In genomic region chr12:9124346-9125031, GRCh38 we compare ENCODE assay signal across 15 cellular contexts. TPM values are rescaled to one million over a fixed set of nuclear protein-coding genes. Genes with fewer than 3 reads are reported as not detected.
DNase-seq lines count a peak whose midpoint lies in the region; ATAC-seq and TF ChIP-seq lines count a peak whose summit lies in the region.
"Had no signal": no experiment of that assay in that cellular context is flagged by ENCODE, and none has a peak within 500 bp of the region (broad histone marks: within the 10 kb centered on the region; RNA-seq: fewer than 3 reads in every experiment).

No MANE protein-coding gene starts in this region.

- H3K36me3 Mint-ChIP-seq in GM23338 (ENCODE audit: low read depth), result no peaks in the 10 kb centered on the region; the same call in 2 of the 3 replicates
- H3K36me3 Mint-ChIP-seq in T-helper 2 cell treated with Interferon-gamma antibody and Interleukin-4, amounts not matched to agents 5 μg/mL and 100 μg/mL, for 36 hours (ENCODE audit: low read depth), result no peaks in the 10 kb centered on the region
- H3K36me3 Mint-ChIP-seq: stimulated activated naive B cell treated with anti-CD40 and anti-IgM and Interleukin-4, amounts not matched to agents 10 μg/mL and 1 μg/mL and 100 μg/mL, for 72 hours had no signal

- intact Hi-C loops in colonic mucosa (cut with DNase I), result no loop called here
- intact Hi-C loops in left lung (cut with DNase I), result no loop called here

- no peaks in the 10 kb centered on the region for H3K79me2 ChIP-seq in GM23338 (replicated peaks; ENCODE audit: insufficient read depth)

- no peak for TF ChIP-seq CTCF in GM23338 (conservative IDR thresholded peaks at IDR 0.05; ENCODE audit: low read depth in 2 of 2)
- no peak for TF ChIP-seq CTCF in colonic mucosa (IDR thresholded peaks at IDR 0.05)
- no peak for TF ChIP-seq CTCF in left lung (IDR thresholded peaks at IDR 0.05)
- TF ChIP-seq CTCF in suprapubic skin (IDR thresholded peaks at IDR 0.05), result no peak

- H3K9me3 ChIP-seq in colonic mucosa (no peaks in the 10 kb centered on the region), left lung (no peaks in the 10 kb centered on the region), suprapubic skin (no peaks in the 10 kb centered on the region)

- TF ChIP-seq EP300 in suprapubic skin (IDR thresholded peaks at IDR 0.05), result no peak

- no peak overlapping the region for H3K4me2 ChIP-seq in GM23338

- H3K4me3 Mint-ChIP-seq in GM23338, result no peak overlapping the region
- no peak overlapping the region for H3K4me3 Mint-ChIP-seq in T-helper 2 cell treated with Interferon-gamma antibody and Interleukin-4, amounts not matched to agents 5 μg/mL and 100 μg/mL, for 36 hours
- H3K4me3 Mint-ChIP-seq: activated B cell treated with CpG ODN at 0.5 μM for 24 hours; activated naive CD8-positive, alpha-beta T cell treated with anti-CD3 and anti-CD28 coated beads, Interleukin-2, amount 50 U/mL, for 24 hours; stimulated activated naive B cell treated with anti-CD40 and anti-IgM and Interleukin-4, amounts not matched to agents 10 μg/mL and 1 μg/mL and 100 μg/mL, for 72 hours; T-helper 1 cell treated with Interleukin-12 subunit alpha and Interleukin-12 subunit beta and Interleukin-4 antibody, amounts not matched to agents 30 μg/mL and 1 μg/mL, for 36 hours had no signal

- H3F3A ChIP-seq in GM23338 (replicated peaks; ENCODE audit: low read depth), result no peaks in the 10 kb centered on the region

- no peaks in the 10 kb centered on the region for H3K9me2 ChIP-seq in GM23338 (ENCODE audit: insufficient read depth)

- H3K4me3 ChIP-seq in GM23338, result no peak overlapping the region
- no peak overlapping the region for H3K4me3 ChIP-seq in colonic mucosa
- H3K4me3 ChIP-seq in left lung, result no peak overlapping the region
- H3K4me3 ChIP-seq in suprapubic skin, result peak overlapping the region; percentile 29

- no peaks in the 10 kb centered on the region for H4K20me1 ChIP-seq in GM23338 (replicated peaks; ENCODE audit: insufficient read depth)

- H3K36me3 ChIP-seq in GM23338 (ENCODE audit: insufficient read depth) (no peaks in the 10 kb centered on the region), colonic mucosa (no peaks in the 10 kb centered on the region), left lung (no peaks in the 10 kb centered on the region), suprapubic skin (no peaks in the 10 kb centered on the region)

- H2AFZ ChIP-seq in GM23338, result no peak overlapping the region

- H3K27me3 Mint-ChIP-seq in GM23338 (ENCODE audit: insufficient read depth, low read depth, poor library complexity), result no peaks in the 10 kb centered on the region
- H3K27me3 Mint-ChIP-seq in T-helper 2 cell treated with Interferon-gamma antibody and Interleukin-4, amounts not matched to agents 5 μg/mL and 100 μg/mL, for 36 hours (ENCODE audit: low read depth), result peaks cover 1% of the 10 kb centered on the region
- H3K27me3 Mint-ChIP-seq: activated B cell treated with CpG ODN at 0.5 μM for 24 hours; activated naive CD8-positive, alpha-beta T cell treated with anti-CD3 and anti-CD28 coated beads, Interleukin-2, amount 50 U/mL, for 24 hours had no signal

- no peak overlapping the region for H3K9ac ChIP-seq in colonic mucosa (ENCODE audit: low read depth in 2 of 2, low read length in 2 of 2)

- H3K4me1 Mint-ChIP-seq in GM23338, result no peaks in the 10 kb centered on the region
- no peaks in the 10 kb centered on the region for H3K4me1 Mint-ChIP-seq in T-helper 2 cell treated with Interferon-gamma antibody and Interleukin-4, amounts not matched to agents 5 μg/mL and 100 μg/mL, for 36 hours (ENCODE audit: low read depth)
- H3K4me1 Mint-ChIP-seq: activated B cell treated with CpG ODN at 0.5 μM for 24 hours; activated naive CD8-positive, alpha-beta T cell treated with anti-CD3 and anti-CD28 coated beads, Interleukin-2, amount 50 U/mL, for 24 hours had no signal

- DNase-seq in GM23338 (ENCODE audit: low spot score), result no peak
- DNase-seq in colonic mucosa, result no peak
- peak in 1 of 2 donors; percentile 61 for DNase-seq in left lung
- no peak for DNase-seq in suprapubic skin (ENCODE audit: low spot score in 2 of 2)
- no peak for DNase-seq in T-helper 2 cell treated with Interferon-gamma antibody and Interleukin-4, amounts not matched to agents 5 μg/mL and 100 μg/mL, for 36 hours (ENCODE audit: low spot score)
- no peak for DNase-seq in DMS114 treated with DMSO at 0.1 percent for 48 hours (lab: John Stamatoyannopoulos, UW; ENCODE audit: unreplicated experiment)
- DNase-seq in activated CD8-positive, alpha-beta memory T cell treated with anti-CD3 and anti-CD28 coated beads for 24 hours, result no peak
- no peak for DNase-seq in ecto neural progenitor cell (ENCODE audit: low spot score)
- DNase-seq: activated B cell treated with CpG ODN at 0.5 μM for 24 hours; activated naive CD8-positive, alpha-beta T cell treated with anti-CD3 and anti-CD28 coated beads, Interleukin-2, amount 50 U/mL, for 24 hours; Caco-2; effector CD4-positive, alpha-beta T cell; stimulated activated naive B cell treated with anti-CD40 and anti-IgM and Interleukin-4, amounts not matched to agents 10 μg/mL and 1 μg/mL and 100 μg/mL, for 72 hours had no signal

- no peaks in the 10 kb centered on the region for H3K4me1 ChIP-seq in GM23338 (ENCODE audit: insufficient read depth)
- no peaks in the 10 kb centered on the region for H3K4me1 ChIP-seq in colonic mucosa
- H3K4me1 ChIP-seq in left lung, result peaks cover 0 to 15% of the 10 kb centered on the region in 2 donors
- peaks cover 12% of the 10 kb centered on the region for H3K4me1 ChIP-seq in suprapubic skin

- TF ChIP-seq POLR2A in suprapubic skin (IDR thresholded peaks at IDR 0.05), result no peak

- H3K27me3 ChIP-seq in GM23338 (ENCODE audit: insufficient read depth) (no peaks in the 10 kb centered on the region), colonic mucosa (no peaks in the 10 kb centered on the region), left lung (no peaks in the 10 kb centered on the region), suprapubic skin (no peaks in the 10 kb centered on the region)

- no peak overlapping the region for H3K27ac ChIP-seq in GM23338 (ENCODE audit: low read depth)
- H3K27ac ChIP-seq in colonic mucosa, result peak overlapping the region; percentile 43
- H3K27ac ChIP-seq in left lung, result peak overlapping the region; percentile 65 to 71
- H3K27ac ChIP-seq in suprapubic skin, result peak overlapping the region; percentile 29

- WGBS in suprapubic skin, result 95% methylated on average over 4 of the region's 19 CpGs

- H3K27ac Mint-ChIP-seq in GM23338, result no peak overlapping the region
- no peak overlapping the region for H3K27ac Mint-ChIP-seq in T-helper 2 cell treated with Interferon-gamma antibody and Interleukin-4, amounts not matched to agents 5 μg/mL and 100 μg/mL, for 36 hours
- H3K27ac Mint-ChIP-seq: activated B cell treated with CpG ODN at 0.5 μM for 24 hours; activated naive CD8-positive, alpha-beta T cell treated with anti-CD3 and anti-CD28 coated beads, Interleukin-2, amount 50 U/mL, for 24 hours; stimulated activated naive B cell treated with anti-CD40 and anti-IgM and Interleukin-4, amounts not matched to agents 10 μg/mL and 1 μg/mL and 100 μg/mL, for 72 hours; T-helper 1 cell treated with Interleukin-12 subunit alpha and Interleukin-12 subunit beta and Interleukin-4 antibody, amounts not matched to agents 30 μg/mL and 1 μg/mL, for 36 hours had no signal

- ATAC-seq in GM23338 (peak; percentile 45; the same call in 2 of the 3 replicates), left lung (no peak)
- ATAC-seq: activated naive CD8-positive, alpha-beta T cell treated with anti-CD3 and anti-CD28 coated beads, Interleukin-2, amount 50 U/mL, for 24 hours; stimulated activated naive B cell treated with anti-CD40 and anti-IgM and Interleukin-4, amounts not matched to agents 10 μg/mL and 1 μg/mL and 100 μg/mL, for 72 hours had no signal

- peaks cover 2% of the 10 kb centered on the region; the same call in 1 of the 3 replicates for H3K9me3 Mint-ChIP-seq in GM23338
- H3K9me3 Mint-ChIP-seq in T-helper 2 cell treated with Interferon-gamma antibody and Interleukin-4, amounts not matched to agents 5 μg/mL and 100 μg/mL, for 36 hours, result no peaks in the 10 kb centered on the region
- H3K9me3 Mint-ChIP-seq: activated B cell treated with CpG ODN at 0.5 μM for 24 hours; activated naive CD8-positive, alpha-beta T cell treated with anti-CD3 and anti-CD28 coated beads, Interleukin-2, amount 50 U/mL, for 24 hours; stimulated activated naive B cell treated with anti-CD40 and anti-IgM and Interleukin-4, amounts not matched to agents 10 μg/mL and 1 μg/mL and 100 μg/mL, for 72 hours; T-helper 1 cell treated with Interleukin-12 subunit alpha and Interleukin-12 subunit beta and Interleukin-4 antibody, amounts not matched to agents 30 μg/mL and 1 μg/mL, for 36 hours had no signal

TF ChIP-seq in GM23338, 12 proteins besides CTCF, POLR2A, EP300 and RAD21 (continues in another document):
- TF ChIP-seq ETS1 (IDR thresholded peaks at IDR 0.05), result no peak
- TF ChIP-seq EZH2 (IDR thresholded peaks at IDR 0.05; ENCODE audit: low read depth, unreplicated experiment), result no peak
- TF ChIP-seq NANOG (IDR thresholded peaks at IDR 0.05; ENCODE audit: borderline replicate concordance), result no peak

RNA-seq across cellular contexts. Expression of gene A2M, which starts 8.8 kb away (rescaled TPM):
- total RNA-seq in GM23338 (2014; rRNA removed; shearing (Covaris generic)), result not detected in 2 replicates
- polyA plus RNA-seq in GM23338 (2016; fragmentation: Nextera tagmentation; extraction: Ambion mirVana), result 0.92 and 1.3 TPM in 2 replicates
- 100 to 1,000 TPM; 105 to 201 TPM for total RNA-seq in colonic mucosa
- 1,000 to 10,000 TPM; 2,565 to 2,660 TPM for total RNA-seq in left lung
- total RNA-seq in suprapubic skin, result 10 to 100 TPM; 47.6 to 84.4 (median 54.8) TPM
- total RNA-seq: activated B cell treated with CpG ODN at 0.5 μM for 24 hours, NCI-H460 had no signal

Comparison
In these comparisons a context has a peak if more than half of its experiments do, and no peak if none do; other contexts are left out.
1. RNA of gene A2M, which starts 8.8 kb away (total RNA-seq): 2,565 to 2,660 TPM in left lung, 105 to 201 TPM in colonic mucosa and 47.6 to 84.4 TPM in suprapubic skin; not detected in GM23338; every median in the first group is over 10 times any median in the second.